8 cellular contexts compared by ENCODE assay signal in the genomic region with DNA sequence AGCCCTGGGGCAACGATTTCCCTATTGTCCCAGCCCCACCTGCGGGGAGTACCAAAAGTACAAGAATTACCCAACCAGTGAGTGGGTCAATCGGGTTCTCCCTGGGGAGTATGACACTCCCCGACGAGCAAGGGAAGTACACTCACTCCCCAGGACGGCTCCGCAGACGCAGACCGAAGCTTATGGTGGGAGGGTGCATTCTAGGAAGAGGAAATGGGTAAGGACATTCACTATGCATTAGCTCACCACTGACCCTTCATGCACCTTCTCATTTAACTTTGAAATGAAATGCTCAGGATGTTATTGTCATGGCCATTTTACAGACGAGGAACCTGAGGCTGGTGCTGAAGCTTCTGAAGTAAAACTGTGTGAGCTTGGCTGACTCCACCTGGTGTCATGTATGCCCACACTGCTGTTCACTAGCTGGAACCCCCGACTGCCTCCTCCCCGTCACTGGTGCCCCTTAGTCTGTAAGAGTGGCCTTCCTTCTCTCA. TPM values are rescaled to one million over a fixed set of nuclear protein-coding genes. Genes with fewer than 3 reads are reported as not detected.
DNase-seq lines count a peak whose midpoint lies in the region; ATAC-seq and TF ChIP-seq lines count a peak whose summit lies in the region.

No MANE protein-coding gene starts in this region.

- H3K9me3 Mint-ChIP-seq in dendritic cell treated with granulocyte-macrophage colony-stimulating factor and Interleukin-4, amounts not matched to agents 40 ng/mL and 50 ng/mL, for 4 days: no peaks in the 10 kb centered on the region
- H3K9me3 Mint-ChIP-seq in activated T-cell treated with anti-CD3 and anti-CD28 coated beads, Interleukin-2, amount 50 U/mL, for 72 hours: no peaks in the 10 kb centered on the region

- CTCF ChIA-PET in IMR-90 (lab: Yijun Ruan, JAX): interaction anchor here (0.7 kb wide), 1 partner anchor 333 kb away, joined by 3 read pairs; no protein-coding TSS in a partner anchor

- intact Hi-C loops in IMR-90 (cut with micrococcal nuclease): no loop called here
- intact Hi-C loops in dendritic cell treated with granulocyte-macrophage colony-stimulating factor and Interleukin-4, amounts not matched to agents 40 ng/mL and 50 ng/mL, for 4 days (cut with micrococcal nuclease): loop anchor here (5.0 kb wide), 2 partner anchors 35 kb away; no protein-coding TSS in a partner anchor

- H3K4me3 ChIP-seq in IMR-90 (ENCODE audit: insufficient read depth, low read depth, low read length): no peak overlapping the region

- peak overlapping the region; percentile 70 for H2BK5ac ChIP-seq in IMR-90 (ENCODE audit: low read depth, low read length, poor library complexity, severe bottlenecking)

- H3K14ac ChIP-seq in IMR-90 (replicated peaks; ENCODE audit: low read depth, low read length): peak overlapping the region; percentile 90

- DNase-seq in IMR-90: peak; percentile 92
- DNase-seq in omental fat pad (ENCODE audit: low spot score): no peak
- no peak for DNase-seq in activated T-cell treated with anti-CD3 and anti-CD28 coated beads, Interleukin-2, amount 50 U/mL, for 72 hours
- no peak for DNase-seq in NCI-H1436 (lab: John Stamatoyannopoulos, UW)

- WGBS in IMR-90 (ENCODE audit: extremely low coverage in 2 of 2, insufficient read length in 1 of 2), 2 experiments: 67% methylated on average over 3 of the region's 12 CpGs; no CpG with 5 or more reads in 1 of the 2 experiments

- peak overlapping the region; percentile 3; the same call in 1 of the 2 replicates for H3K4me2 ChIP-seq in IMR-90 (ENCODE audit: low read depth, low read length)

- H2AFZ ChIP-seq in IMR-90 (replicated peaks; ENCODE audit: low read length, poor library complexity): peak overlapping the region; percentile 88

- H3K4me3 Mint-ChIP-seq in dendritic cell treated with granulocyte-macrophage colony-stimulating factor and Interleukin-4, amounts not matched to agents 40 ng/mL and 50 ng/mL, for 4 days: no peak overlapping the region
- no peak overlapping the region for H3K4me3 Mint-ChIP-seq in activated T-cell treated with anti-CD3 and anti-CD28 coated beads, Interleukin-2, amount 50 U/mL, for 72 hours

- H3K36me3 ChIP-seq in IMR-90 (ENCODE audit: control insufficient read depth, insufficient read depth, low read length): no peaks in the 10 kb centered on the region

- POLR2A ChIA-PET in IMR-90 (lab: Charles Lee; ENCODE audit: unreplicated experiment): no interaction called here

- peak overlapping the region; percentile 65; the same call in 1 of the 2 replicates for H2BK120ac ChIP-seq in IMR-90 (ENCODE audit: low read depth, low read length)

- H3K27ac ChIP-seq in IMR-90 (ENCODE audit: insufficient read depth, low read length): no peak overlapping the region

- H3K27ac Mint-ChIP-seq in dendritic cell treated with granulocyte-macrophage colony-stimulating factor and Interleukin-4, amounts not matched to agents 40 ng/mL and 50 ng/mL, for 4 days: peak overlapping the region; percentile 1
- no peak overlapping the region for H3K27ac Mint-ChIP-seq in activated T-cell treated with anti-CD3 and anti-CD28 coated beads, Interleukin-2, amount 50 U/mL, for 72 hours

- peaks cover 14% of the 10 kb centered on the region for H3K9me1 ChIP-seq in IMR-90 (ENCODE audit: insufficient read depth, low read length)

- H3K4me1 ChIP-seq in IMR-90 (ENCODE audit: control insufficient read depth, insufficient read depth, low read length): peaks cover 10% of the 10 kb centered on the region

- TF ChIP-seq POLR2A in IMR-90 (IDR thresholded peaks at IDR 0.05; ENCODE audit: low read depth, low read length): no peak

- H3K79me1 ChIP-seq in IMR-90 (ENCODE audit: low read depth in 1 of 2, low read length in 2 of 2): no peaks in the 10 kb centered on the region

- peak; percentile 15; the same call in 1 of the 2 replicates for TF ChIP-seq RAD21 in IMR-90 (IDR thresholded peaks at IDR 0.05; ENCODE audit: low read length)

- H4K20me1 ChIP-seq in IMR-90 (ENCODE audit: insufficient read depth, low read length): no peaks in the 10 kb centered on the region

- H4K91ac ChIP-seq in IMR-90 (ENCODE audit: insufficient read depth, low read depth, low read length): peak overlapping the region; percentile 62

- no peak overlapping the region for H3K9ac ChIP-seq in IMR-90 (ENCODE audit: low read depth, low read length)

- TF ChIP-seq CTCF in IMR-90 (conservative IDR thresholded peaks at IDR 0.05; ENCODE audit: low read depth, low read length) (no peak), omental fat pad (IDR thresholded peaks at IDR 0.05) (no peak)

- H3K23ac ChIP-seq in IMR-90 (ENCODE audit: low read depth, low read length): 0 out of 2 replicates have a peak overlapping the region, but pooled peaks have one; percentile 27

- H4K5ac ChIP-seq in IMR-90 (ENCODE audit: low read depth, low read length): peak overlapping the region; percentile 69; the same call in 1 of the 2 replicates

- H3K4ac ChIP-seq in IMR-90 (ENCODE audit: low read depth, low read length): peak overlapping the region; percentile 69; the same call in 1 of the 2 replicates

- H3K36me3 Mint-ChIP-seq in dendritic cell treated with granulocyte-macrophage colony-stimulating factor and Interleukin-4, amounts not matched to agents 40 ng/mL and 50 ng/mL, for 4 days (ENCODE audit: low read depth): no peaks in the 10 kb centered on the region
- H3K36me3 Mint-ChIP-seq in activated T-cell treated with anti-CD3 and anti-CD28 coated beads, Interleukin-2, amount 50 U/mL, for 72 hours (ENCODE audit: insufficient read depth in 2 of 2): no peaks in the 10 kb centered on the region

- peaks cover 44% of the 10 kb centered on the region for H3K4me1 Mint-ChIP-seq in dendritic cell treated with granulocyte-macrophage colony-stimulating factor and Interleukin-4, amounts not matched to agents 40 ng/mL and 50 ng/mL, for 4 days (ENCODE audit: low read depth)
- peaks cover 20% of the 10 kb centered on the region for H3K4me1 Mint-ChIP-seq in activated T-cell treated with anti-CD3 and anti-CD28 coated beads, Interleukin-2, amount 50 U/mL, for 72 hours (ENCODE audit: low read depth)

- H2AK9ac ChIP-seq in IMR-90 (replicated peaks; ENCODE audit: low read depth, low read length, poor library complexity): peak overlapping the region; percentile 87

- H3K18ac ChIP-seq in IMR-90 (ENCODE audit: low read depth, low read length): peak overlapping the region; percentile 57; the same call in 1 of the 2 replicates

- peak overlapping the region; percentile 75 to 80 for H4K8ac ChIP-seq in IMR-90 (ENCODE audit: low read depth in 2 of 2, low read length in 2 of 2)

- ATAC-seq in GM18502 (IDR thresholded peaks at IDR 0.05; ENCODE audit: poor library complexity, unreplicated experiment) (peak; percentile 54), IMR-90 (ENCODE audit: low read depth) (peak; percentile 56), omental fat pad (ENCODE audit: low FRiP score) (peak; percentile 60), GM18520 (IDR thresholded peaks at IDR 0.05; ENCODE audit: unreplicated experiment) (no peak), GM18519 (IDR thresholded peaks at IDR 0.05; ENCODE audit: low FRiP score, unreplicated experiment) (no peak)
- no peak for ATAC-seq in activated T-cell treated with anti-CD3 and anti-CD28 coated beads, Interleukin-2, amount 50 U/mL, for 72 hours (replicated peaks in 1 of 2)

- dilution Hi-C loops in IMR-90 (cut with HindIII; ENCODE audit: low sequenced_read_pairs, unreplicated experiment): no loop called here

- no peaks in the 10 kb centered on the region for H3K9me3 ChIP-seq in IMR-90 (ENCODE audit: control insufficient read depth, insufficient read depth, low read length)

- H2BK20ac ChIP-seq in IMR-90 (ENCODE audit: low read depth, low read length): peak overlapping the region; percentile 78; the same call in 1 of the 2 replicates

- H3K27me3 ChIP-seq in IMR-90 (ENCODE audit: control insufficient read depth, insufficient read depth, low read length): no peaks in the 10 kb centered on the region

- peak overlapping the region; percentile 84; the same call in 2 of the 3 replicates for H2BK15ac ChIP-seq in IMR-90 (ENCODE audit: low read depth, low read length)

- no peaks in the 10 kb centered on the region for H3K27me3 Mint-ChIP-seq in dendritic cell treated with granulocyte-macrophage colony-stimulating factor and Interleukin-4, amounts not matched to agents 40 ng/mL and 50 ng/mL, for 4 days
- H3K27me3 Mint-ChIP-seq in activated T-cell treated with anti-CD3 and anti-CD28 coated beads, Interleukin-2, amount 50 U/mL, for 72 hours (ENCODE audit: low read depth): peaks cover 6% of the 10 kb centered on the region

- H3K56ac ChIP-seq in IMR-90 (ENCODE audit: extremely low read depth, insufficient read depth, low read length): no peak overlapping the region

- in situ Hi-C loops in IMR-90 (cut with MboI; ENCODE audit: low sequenced_read_pairs): no loop called here

- peak overlapping the region; percentile 74 for H2AK5ac ChIP-seq in IMR-90 (ENCODE audit: low read depth, low read length)

- BruUV-seq in IMR-90 (replicated peaks; lab: Mats Ljungman, UMichigan): no TSS peak

TF ChIP-seq in IMR-90, 13 proteins besides CTCF, POLR2A, EP300 and RAD21 (continues in another document):
- peak; percentile 12; the same call in 1 of the 2 replicates for TF ChIP-seq SMC3 (IDR thresholded peaks at IDR 0.05; ENCODE audit: low read depth, low read length)
- 0 out of 2 replicates have a peak, but pooled peaks have one; percentile 7 for TF ChIP-seq FOS (IDR thresholded peaks at IDR 0.05; ENCODE audit: low read depth, low read length)
- no peak for TF ChIP-seq ELK1 (IDR thresholded peaks at IDR 0.05; ENCODE audit: borderline replicate concordance, low read depth, low read length)

RNA-seq across cellular contexts. Expression of gene TMED10, which starts 45.8 kb away (rescaled TPM):
- total RNA-seq in IMR-90 (2012; rRNA removed) (327 and 441 TPM in 2 replicates), omental fat pad (100 to 1,000 TPM; 189 to 372 (median 341) TPM)
- 244 and 254 TPM in 2 replicates for polyA plus RNA-seq in IMR-90 (2012; rRNA removed)
- polyA plus RNA-seq in IMR-90 (2012; cell fraction: cytosol; rRNA removed): 142 and 290 TPM in 2 replicates
- 69.6 and 90.7 TPM in 2 replicates for polyA plus RNA-seq in IMR-90 (2012; cell fraction: nucleus; rRNA removed; ENCODE audit: low replicate concordance)
- total RNA-seq in activated T-cell treated with anti-CD3 and anti-CD28 coated beads, Interleukin-2, amount 50 U/mL, for 72 hours: 100 to 1,000 TPM; 187 to 235 TPM

RNA-seq across cellular contexts. Expression of gene FOS, which starts 56.4 kb away (rescaled TPM):
- total RNA-seq in IMR-90 (2012; rRNA removed) (53.6 and 86.7 TPM in 2 replicates), omental fat pad (1,000 to 10,000 TPM in 3 of 4 donors, 100 to 1,000 TPM in 1; 935 to 2,479 (median 2,174) TPM)
- 171 and 406 TPM in 2 replicates for polyA plus RNA-seq in IMR-90 (2012; rRNA removed)
- polyA plus RNA-seq in IMR-90 (2012; cell fraction: cytosol; rRNA removed): 405 and 665 TPM in 2 replicates
- 1,840 and 2,271 TPM in 2 replicates for polyA plus RNA-seq in IMR-90 (2012; cell fraction: nucleus; rRNA removed; ENCODE audit: low replicate concordance)
- total RNA-seq in activated T-cell treated with anti-CD3 and anti-CD28 coated beads, Interleukin-2, amount 50 U/mL, for 72 hours: 10 to 100 TPM; 39.1 to 41.7 TPM

Comparison
In these comparisons a context has a peak if more than half of its experiments do, and no peak if none do; other contexts are left out.
1. ATAC-seq: peak in GM18502 (single experiment), IMR-90 (single experiment) and omental fat pad (single experiment); none in activated T-cell treated with anti-CD3 and anti-CD28 coated beads, Interleukin-2, amount 50 U/mL, for 72 hours (0 of 2), GM18520 (single experiment) and GM18519 (single experiment).
2. RNA of gene FOS, which starts 56.4 kb away (total RNA-seq): 935 to 2,479 TPM in omental fat pad; 53.6 to 86.7 TPM in IMR-90 and 39.1 to 41.7 TPM in activated T-cell treated with anti-CD3 and anti-CD28 coated beads, Interleukin-2, amount 50 U/mL, for 72 hours; every median in the first group is over 10 times any median in the second.